In genomic region chr2:10339647-10340592, GRCh38 we compare ENCODE assay signal across 20 cellular contexts. TPM values are rescaled to one million over a fixed set of nuclear protein-coding genes. Genes with fewer than 3 reads are reported as not detected.
DNase-seq lines count a peak whose midpoint lies in the region; ATAC-seq and TF ChIP-seq lines count a peak whose summit lies in the region.
"Had no signal": no experiment of that assay in that cellular context is flagged by ENCODE, and none has a peak within 500 bp of the region (broad histone marks: within the 10 kb centered on the region; RNA-seq: fewer than 3 reads in every experiment).

No MANE protein-coding gene starts in this region.

- H2AK5ac ChIP-seq in mesenchymal stem cell (ENCODE audit: low read length, severe bottlenecking), result no peak overlapping the region

- no peaks in the 10 kb centered on the region for H3K36me3 Mint-ChIP-seq in natural killer cell treated with Interleukin-12 subunit alpha and Interleukin-12 subunit beta and Interleukin-15 and Interleukin-18, amount 100 ng/mL, for 72 hours
- no peaks in the 10 kb centered on the region for H3K36me3 Mint-ChIP-seq in natural killer cell
- H3K36me3 Mint-ChIP-seq in activated naive CD8-positive, alpha-beta T cell treated with anti-CD3 and anti-CD28 coated beads, Interleukin-2, amount 10 ng/mL, durations not matched to agents 7 days and 5 days, result peaks cover 18% of the 10 kb centered on the region

- WGBS in right lobe of liver (ENCODE audit: insufficient coverage, low coverage, low lambda C conversion rate, missing lambda C conversion rate), result 89% methylated on average over 8 of the region's 17 CpGs
- WGBS in mesenchymal stem cell, result 94% methylated on average over 17 of the region's 17 CpGs

- no peak overlapping the region for H3K4ac ChIP-seq in mesenchymal stem cell (ENCODE audit: low read depth in 1 of 2, low read length in 2 of 2)

- TF ChIP-seq CTCF in natural killer cell (IDR thresholded peaks at IDR 0.05) (no peak), right lobe of liver (IDR thresholded peaks at IDR 0.05) (no peak)

- H2BK15ac ChIP-seq in mesenchymal stem cell (ENCODE audit: low read depth, poor library complexity, severe bottlenecking), result no peak overlapping the region

- DNase-seq in natural killer cell treated with Interleukin-12 subunit alpha and Interleukin-12 subunit beta and Interleukin-15 and Interleukin-18, amount 100 ng/mL, for 72 hours (ENCODE audit: low spot score), result peak; percentile 44
- DNase-seq in natural killer cell (no peak), right lobe of liver (peak in 2 of 3 donors; percentile 7 to 22), NCI-H1694 treated with DMSO at 0.1 percent for 48 hours (lab: John Stamatoyannopoulos, UW) (no peak), mesenchymal stem cell (no peak)
- DNase-seq in activated naive CD8-positive, alpha-beta T cell treated with anti-CD3 and anti-CD28 coated beads, Interleukin-2, amount 10 ng/mL, durations not matched to agents 7 days and 5 days, result no peak
- DNase-seq: activated CD4-positive, alpha-beta T cell treated with anti-CD3 and anti-CD28 coated beads, Interleukin-2, amount 50 U/mL, for 4 hours; foreskin fibroblast; GM23248; left ventricle myocardium inferior; NCI-H1417; NCI-H526; stimulated activated CD4-positive, alpha-beta T cell treated with anti-CD3 and anti-CD28 coated beads, Interleukin-2, amount 100 ng/mL, for 48 hours; stimulated activated naive CD4-positive, alpha-beta T cell treated with Interleukin-2 at 50 U/mL for 16 hours; tibial artery had no signal

- H3K4me2 ChIP-seq in mesenchymal stem cell (ENCODE audit: low read length, poor library complexity, severe bottlenecking), result no peak overlapping the region

- POLR2A ChIA-PET in activated naive CD8-positive, alpha-beta T cell treated with anti-CD3 and anti-CD28 coated beads, Interleukin-2, amount 10 ng/mL, durations not matched to agents 7 days and 5 days (lab: Charles Lee), result no interaction called here

- H4K91ac ChIP-seq in mesenchymal stem cell (ENCODE audit: low read length), result no peak overlapping the region

- no peak overlapping the region for H2AFZ ChIP-seq in mesenchymal stem cell (ENCODE audit: low read depth, low read length)
- H2AFZ ChIP-seq: GM23248 had no signal

- peaks cover 40% of the 10 kb centered on the region for H3K79me1 ChIP-seq in mesenchymal stem cell (replicated peaks; ENCODE audit: low read length, poor library complexity, severe bottlenecking)

- H3K9ac ChIP-seq in mesenchymal stem cell (ENCODE audit: low read length), result no peak overlapping the region
- H3K9ac ChIP-seq: GM23248 had no signal

- H3K36me3 ChIP-seq in right lobe of liver, result no peaks in the 10 kb centered on the region
- H3K36me3 ChIP-seq in mesenchymal stem cell (ENCODE audit: control insufficient read depth in 1 of 2, insufficient read depth in 2 of 2, low read depth in 1 of 2, low read length in 2 of 2), result peaks cover 0 to 6% of the 10 kb centered on the region in 2 experiments

- no peak for ATAC-seq in natural killer cell treated with Interleukin-12 subunit alpha and Interleukin-12 subunit beta and Interleukin-15 and Interleukin-18, amount 100 ng/mL, for 72 hours
- ATAC-seq in natural killer cell, result no peak
- ATAC-seq in activated naive CD8-positive, alpha-beta T cell treated with anti-CD3 and anti-CD28 coated beads, Interleukin-2, amount 10 ng/mL, durations not matched to agents 7 days and 5 days (ENCODE audit: low read depth), result peak; percentile 83
- no peak for ATAC-seq in right lobe of liver
- ATAC-seq in GM19328 (IDR thresholded peaks at IDR 0.05; ENCODE audit: unreplicated experiment), result no peak
- no peak for ATAC-seq in HG03175 (IDR thresholded peaks at IDR 0.05; ENCODE audit: unreplicated experiment)
- ATAC-seq: psoas muscle had no signal

- H3K4me3 ChIP-seq in right lobe of liver (no peak overlapping the region), mesenchymal stem cell (ENCODE audit: insufficient read depth in 1 of 2, low read depth in 1 of 2, low read length in 2 of 2) (no peak overlapping the region)
- H3K4me3 ChIP-seq: GM23248, left ventricle myocardium inferior, psoas muscle, tibial artery had no signal

- no peaks in the 10 kb centered on the region for H3K27me3 Mint-ChIP-seq in natural killer cell treated with Interleukin-12 subunit alpha and Interleukin-12 subunit beta and Interleukin-15 and Interleukin-18, amount 100 ng/mL, for 72 hours
- no peaks in the 10 kb centered on the region for H3K27me3 Mint-ChIP-seq in natural killer cell (ENCODE audit: low read depth in 2 of 2)
- no peaks in the 10 kb centered on the region for H3K27me3 Mint-ChIP-seq in activated naive CD8-positive, alpha-beta T cell treated with anti-CD3 and anti-CD28 coated beads, Interleukin-2, amount 10 ng/mL, durations not matched to agents 7 days and 5 days
- H3K27me3 Mint-ChIP-seq: central memory CD8-positive, alpha-beta T cell had no signal

- H2BK5ac ChIP-seq in mesenchymal stem cell (ENCODE audit: low read depth, low read length, poor library complexity, severe bottlenecking), result no peak overlapping the region

- no peak for TF ChIP-seq POLR2A in right lobe of liver (IDR thresholded peaks at IDR 0.05)

- H3K4me1 Mint-ChIP-seq in natural killer cell treated with Interleukin-12 subunit alpha and Interleukin-12 subunit beta and Interleukin-15 and Interleukin-18, amount 100 ng/mL, for 72 hours (ENCODE audit: low read depth in 2 of 2), result peaks cover 13 to 23% of the 10 kb centered on the region in 2 donors
- H3K4me1 Mint-ChIP-seq in natural killer cell, result peaks cover 36 to 48% of the 10 kb centered on the region in 2 donors
- H3K4me1 Mint-ChIP-seq in activated naive CD8-positive, alpha-beta T cell treated with anti-CD3 and anti-CD28 coated beads, Interleukin-2, amount 10 ng/mL, durations not matched to agents 7 days and 5 days, result peaks cover 31% of the 10 kb centered on the region

- intact Hi-C loops in natural killer cell (cut with micrococcal nuclease) (no loop called here), right lobe of liver (cut with DNase I) (no loop called here)

- no peaks in the 10 kb centered on the region for H3K9me3 ChIP-seq in right lobe of liver
- peaks cover 7% of the 10 kb centered on the region for H3K9me3 ChIP-seq in mesenchymal stem cell (ENCODE audit: control insufficient read depth, low read length)

- H2BK120ac ChIP-seq in mesenchymal stem cell (ENCODE audit: low read depth, low read length), result no peak overlapping the region

- H3K4me3 Mint-ChIP-seq in natural killer cell treated with Interleukin-12 subunit alpha and Interleukin-12 subunit beta and Interleukin-15 and Interleukin-18, amount 100 ng/mL, for 72 hours, result no peak overlapping the region
- H3K4me3 Mint-ChIP-seq in natural killer cell, result no peak overlapping the region
- peak overlapping the region; percentile 25 for H3K4me3 Mint-ChIP-seq in activated naive CD8-positive, alpha-beta T cell treated with anti-CD3 and anti-CD28 coated beads, Interleukin-2, amount 10 ng/mL, durations not matched to agents 7 days and 5 days
- H3K4me3 Mint-ChIP-seq: central memory CD8-positive, alpha-beta T cell had no signal

- no peak overlapping the region for H2BK12ac ChIP-seq in mesenchymal stem cell (ENCODE audit: low read length in 2 of 2)

- H3K18ac ChIP-seq in mesenchymal stem cell (ENCODE audit: low read depth in 1 of 2, low read length in 2 of 2), result no peak overlapping the region

- H3K27me3 ChIP-seq in right lobe of liver (no peaks in the 10 kb centered on the region), mesenchymal stem cell (ENCODE audit: control insufficient read depth in 1 of 2, insufficient read depth in 1 of 2, low read length in 2 of 2) (no peaks in the 10 kb centered on the region)
- H3K27me3 ChIP-seq: tibial artery had no signal

- peaks cover 0 to 9% (median 0%) of the 10 kb centered on the region in 4 donors for H3K4me1 ChIP-seq in right lobe of liver
- peaks cover 15% of the 10 kb centered on the region for H3K4me1 ChIP-seq in mesenchymal stem cell (ENCODE audit: control insufficient read depth, insufficient read depth, low read depth, low read length)
- H3K4me1 ChIP-seq: psoas muscle, tibial artery had no signal

- H3K14ac ChIP-seq in mesenchymal stem cell (ENCODE audit: low read length in 2 of 2), result peak overlapping the region in 1 of 2 experiments; percentile 31

- peak overlapping the region in 1 of 2 experiments; percentile 70 for H3K23ac ChIP-seq in mesenchymal stem cell (ENCODE audit: low read length in 2 of 2)

- H3K27ac ChIP-seq in right lobe of liver, result no peak overlapping the region
- no peak overlapping the region for H3K27ac ChIP-seq in mesenchymal stem cell (ENCODE audit: low read length, poor library complexity, severe bottlenecking)
- H3K27ac ChIP-seq: GM23248, HL-60, left ventricle myocardium inferior, psoas muscle, tibial artery had no signal

- H3K27ac Mint-ChIP-seq in natural killer cell treated with Interleukin-12 subunit alpha and Interleukin-12 subunit beta and Interleukin-15 and Interleukin-18, amount 100 ng/mL, for 72 hours, result no peak overlapping the region
- H3K27ac Mint-ChIP-seq in natural killer cell, result no peak overlapping the region
- peak overlapping the region; percentile 49 for H3K27ac Mint-ChIP-seq in activated naive CD8-positive, alpha-beta T cell treated with anti-CD3 and anti-CD28 coated beads, Interleukin-2, amount 10 ng/mL, durations not matched to agents 7 days and 5 days

- no peak overlapping the region for H4K8ac ChIP-seq in mesenchymal stem cell (ENCODE audit: low read length)

- no peaks in the 10 kb centered on the region for H3K9me3 Mint-ChIP-seq in natural killer cell treated with Interleukin-12 subunit alpha and Interleukin-12 subunit beta and Interleukin-15 and Interleukin-18, amount 100 ng/mL, for 72 hours
- H3K9me3 Mint-ChIP-seq in natural killer cell, result peaks cover 0 to 3% of the 10 kb centered on the region in 2 donors
- peaks cover 5% of the 10 kb centered on the region for H3K9me3 Mint-ChIP-seq in activated naive CD8-positive, alpha-beta T cell treated with anti-CD3 and anti-CD28 coated beads, Interleukin-2, amount 10 ng/mL, durations not matched to agents 7 days and 5 days
- H3K9me3 Mint-ChIP-seq: central memory CD8-positive, alpha-beta T cell had no signal

RNA-seq across cellular contexts. Expression of gene HPCAL1, which starts 37.2 kb away (rescaled TPM):
- 10 to 100 TPM; 13.8 to 19.0 TPM for total RNA-seq in natural killer cell treated with Interleukin-12 subunit alpha and Interleukin-12 subunit beta and Interleukin-15 and Interleukin-18, amount 100 ng/mL, for 72 hours
- total RNA-seq in natural killer cell, result 10 to 100 TPM; 31.1 to 45.2 (median 39.8) TPM
- 10 to 100 TPM; 75.8 to 77.1 TPM for total RNA-seq in activated naive CD8-positive, alpha-beta T cell treated with anti-CD3 and anti-CD28 coated beads, Interleukin-2, amount 10 ng/mL, durations not matched to agents 7 days and 5 days
- 10 to 100 TPM; 23.1 to 68.8 (median 29.1) TPM for total RNA-seq in right lobe of liver
- polyA plus RNA-seq in mesenchymal stem cell (2013, experiment 1 of 2), result 35.6 TPM
- 36.5 TPM for polyA plus RNA-seq in mesenchymal stem cell (2013, experiment 2 of 2)

Comparison
In these comparisons a context has a peak if more than half of its experiments do, and no peak if none do; other contexts are left out.
1. DNase-seq: peak in natural killer cell treated with Interleukin-12 subunit alpha and Interleukin-12 subunit beta and Interleukin-15 and Interleukin-18, amount 100 ng/mL, for 72 hours (single experiment) and right lobe of liver (2 of 3); none in natural killer cell (single experiment), activated naive CD8-positive, alpha-beta T cell treated with anti-CD3 and anti-CD28 coated beads, Interleukin-2, amount 10 ng/mL, durations not matched to agents 7 days and 5 days (single experiment), NCI-H1694 treated with DMSO at 0.1 percent for 48 hours (single experiment) and mesenchymal stem cell (single experiment).